ENCODE assay signal across 7 cellular contexts in genomic region chr2:8598295-8598997, GRCh38.
A peak's percentile ranks its signal among the peaks of the same experiment; 100 is the strongest.
DNase-seq lines count a peak whose midpoint lies in the region; ATAC-seq, FAIRE-seq and TF ChIP-seq lines count a peak whose summit lies in the region.
"Not testable (repeated sequence)": the region's sequence is repeated elsewhere in the genome, so short reads cannot be mapped to it uniquely, and the experiment has no call there.

No MANE protein-coding gene starts in this region.

- ATAC-seq in pancreas = peak in 3 of 4 donors; percentile 48 to 73 (median 71)

- H3K27me3 ChIP-seq in fibroblast of lung (ENCODE audit: control insufficient read depth, insufficient read depth, low read length); pancreas: not testable (repeated sequence)

- 91 to 94% methylated on average over 13 of the region's 13 CpGs for WGBS in pancreas, 2 donors

- peak overlapping the region; percentile 60 for H2AFZ ChIP-seq in fibroblast of lung (ENCODE audit: low read length)

- peak; percentile 46 for FAIRE-seq in RCC 7860 (lab: Jason Lieb, UNC)
- not testable (repeated sequence) for FAIRE-seq in pancreas (lab: Jason Lieb, UNC)

- H3K27ac ChIP-seq in fibroblast of lung (ENCODE audit: insufficient read depth, low read length) = peak overlapping the region; percentile 61
- H3K27ac ChIP-seq in pancreas = not testable (repeated sequence)

- not testable (repeated sequence) for H3K79me2 ChIP-seq in fibroblast of lung (ENCODE audit: control insufficient read depth, insufficient read depth, low read length)

- peak; percentile 96 for DNase-seq in EH (ENCODE audit: low read depth)
- peak; percentile 96 for DNase-seq in RCC 7860 (ENCODE audit: low spot score)
- peak; percentile 97 for DNase-seq in amniotic epithelial cell (ENCODE audit: low read depth)
- peak; percentile 91 to 93 for DNase-seq in fibroblast of lung (ENCODE audit: low read depth in 2 of 2)
- DNase-seq in kidney tubule cell (ENCODE audit: low spot score) = peak; percentile 83
- not testable (repeated sequence) for DNase-seq in pancreas

- not testable (repeated sequence) for H3K9ac ChIP-seq in fibroblast of lung (ENCODE audit: insufficient read depth, low read length)

- intact Hi-C loops in pancreas (cut with DNase I) = not testable (repeated sequence)

- not testable (repeated sequence) for H3K4me2 ChIP-seq in fibroblast of lung (ENCODE audit: extremely low read depth, insufficient read depth, low read length)

- not testable (repeated sequence) for TF ChIP-seq CTCF in fibroblast of lung (conservative IDR thresholded peaks at IDR 0.05 in 1 of 2, IDR thresholded peaks at IDR 0.05 in 1 of 2; ENCODE audit: low read depth in 1 of 2, low read length in 2 of 2); pancreas (IDR thresholded peaks at IDR 0.05)

- TF ChIP-seq RAD21 in Ishikawa (IDR thresholded peaks at IDR 0.05; ENCODE audit: low read depth) = not testable (repeated sequence)

- H3K36me3 ChIP-seq in fibroblast of lung (ENCODE audit: control insufficient read depth, insufficient read depth, low read length); pancreas: not testable (repeated sequence)

- not testable (repeated sequence) for H3K4me1 ChIP-seq in fibroblast of lung (ENCODE audit: control insufficient read depth, extremely low read depth, insufficient read depth, low read length); pancreas

- not testable (repeated sequence) for TF ChIP-seq EP300 in Ishikawa (IDR thresholded peaks at IDR 0.05; ENCODE audit: borderline replicate concordance)

- not testable (repeated sequence) for H4K20me1 ChIP-seq in fibroblast of lung (ENCODE audit: control insufficient read depth, extremely low read depth, insufficient read depth, low read length)

- H3K9me3 ChIP-seq in fibroblast of lung (ENCODE audit: control insufficient read depth, insufficient read depth, low read depth, low read length); pancreas: not testable (repeated sequence)

- not testable (repeated sequence) for H3K4me3 ChIP-seq in fibroblast of lung (replicated peaks in 1 of 4; ENCODE audit: control extremely low read depth in 1 of 4, insufficient read depth in 1 of 4, low read depth in 3 of 4, low read length in 4 of 4); pancreas

TF ChIP-seq in Ishikawa, 13 proteins besides CTCF, POLR2A, EP300 and RAD21:
- peak; percentile 70 for TF ChIP-seq CEBPB (IDR thresholded peaks at IDR 0.05)
TF ChIP-seq in Ishikawa: peak in this region for 1; not testable (repeated sequence) for 12.
